8 cellular contexts compared by ENCODE assay signal in genomic region chr10:17586741-17587720, GRCh38. TPM values are rescaled to one million over a fixed set of nuclear protein-coding genes. Genes with fewer than 3 reads are reported as not detected.
A peak's percentile ranks its signal among the peaks of the same experiment; 100 is the strongest.
DNase-seq lines count a peak whose midpoint lies in the region; ATAC-seq and TF ChIP-seq lines count a peak whose summit lies in the region.

No MANE protein-coding gene starts in this region.

- no peaks in the 10 kb centered on the region for H3K27me3 Mint-ChIP-seq in mesothelial cell of epicardium (ENCODE audit: low read depth)

- peaks cover 1% of the 10 kb centered on the region for H3K36me3 Mint-ChIP-seq in mesothelial cell of epicardium

- H3K9me3 Mint-ChIP-seq in mesothelial cell of epicardium, result no peaks in the 10 kb centered on the region

- no peak overlapping the region for H3K4me3 Mint-ChIP-seq in mesothelial cell of epicardium

- peak; percentile 74 for ATAC-seq in GM18517 (IDR thresholded peaks at IDR 0.05; ENCODE audit: unreplicated experiment)
- ATAC-seq in HG02588 (IDR thresholded peaks at IDR 0.05; ENCODE audit: unreplicated experiment), result peak; percentile 62

- H3K27me3 ChIP-seq in thyroid gland (no peaks in the 10 kb centered on the region), tibial artery (no peaks in the 10 kb centered on the region)

- H3K9me3 ChIP-seq in thyroid gland, result no peaks in the 10 kb centered on the region
- no peaks in the 10 kb centered on the region for H3K9me3 ChIP-seq in tibial artery

- no peak for TF ChIP-seq POLR2A in thyroid gland (IDR thresholded peaks at IDR 0.05)

- WGBS in thyroid gland, 2 donors, result 69 to 72% methylated on average over 13 of the region's 13 CpGs

- H3K36me3 ChIP-seq in thyroid gland (no peaks in the 10 kb centered on the region), tibial artery (peaks cover 0 to 12% (median 1%) of the 10 kb centered on the region in 3 donors)

- H3K27ac ChIP-seq in thyroid gland (no peak overlapping the region), tibial artery (no peak overlapping the region)

- H3K4me1 Mint-ChIP-seq in mesothelial cell of epicardium, result peaks cover 16% of the 10 kb centered on the region

- no peaks in the 10 kb centered on the region for H3K4me1 ChIP-seq in thyroid gland
- H3K4me1 ChIP-seq in tibial artery, result no peaks in the 10 kb centered on the region

- no peak for TF ChIP-seq CTCF in mesothelial cell of epicardium (IDR thresholded peaks at IDR 0.05; ENCODE audit: unreplicated experiment)
- TF ChIP-seq CTCF in thyroid gland (IDR thresholded peaks at IDR 0.05), result no peak
- no peak for TF ChIP-seq CTCF in tibial artery (IDR thresholded peaks at IDR 0.05)

- peak overlapping the region; percentile 59 for H3K27ac Mint-ChIP-seq in mesothelial cell of epicardium

- intact Hi-C loops in thyroid gland (cut with DNase I), result no loop called here
- intact Hi-C loops in tibial artery (cut with DNase I; ENCODE audit: low total_unique reads), result no loop called here

- H3K4me3 ChIP-seq in thyroid gland (replicated peaks in 1 of 3) (no peak overlapping the region), tibial artery (no peak overlapping the region)

- DNase-seq in RPMI7951 (ENCODE audit: low read depth) (peak; percentile 20), mesothelial cell of epicardium (ENCODE audit: low spot score in 2 of 2, unreplicated experiment in 2 of 2) (no peak), superior temporal gyrus (ENCODE audit: extremely low spot score) (no peak), thyroid gland (no peak), tibial artery (no peak), AG20443 (ENCODE audit: low spot score) (no peak)

RNA-seq across cellular contexts. Expression of gene HACD1, which starts 30.1 kb away (rescaled TPM):
- 53.9 and 61.7 TPM in 2 replicates for total RNA-seq in RPMI7951 (2014; rRNA removed; shearing (Covaris generic))
- total RNA-seq in mesothelial cell of epicardium, result 10.9 to 14.7 TPM (median 13.6 TPM) in 3 replicates
- total RNA-seq in thyroid gland, result 10 to 100 TPM in 2 of 4 donors, 1 to 10 TPM in 2; 8.9 to 19.2 (median 13.6) TPM

RNA-seq across cellular contexts. Expression of gene STAM, which starts 56.9 kb away (rescaled TPM):
- total RNA-seq in RPMI7951 (2014; rRNA removed; shearing (Covaris generic)), result 37.1 and 48.5 TPM in 2 replicates
- total RNA-seq in mesothelial cell of epicardium (27.6 to 31.3 TPM (median 30.4 TPM) in 3 replicates), thyroid gland (10 to 100 TPM; 19.4 to 23.6 (median 21.8) TPM)
